11 cellular contexts compared by ENCODE assay signal in genomic region chr11:103257360-103257759, GRCh38.
DNase-seq lines count a peak whose midpoint lies in the region; ATAC-seq and TF ChIP-seq lines count a peak whose summit lies in the region.
"Had no signal": no experiment of that assay in that cellular context is flagged by ENCODE, and none has a peak within 500 bp of the region (broad histone marks: within the 10 kb centered on the region; RNA-seq: fewer than 3 reads in every experiment).

No MANE protein-coding gene starts in this region.

- DNase-seq in DND-41: no peak
- DNase-seq in LNCaP clone FGC (ENCODE audit: low read depth): peak; percentile 7
- DNase-seq in kidney epithelial cell (ENCODE audit: low read depth): no peak
- DNase-seq in CD1c-positive myeloid dendritic cell (ENCODE audit: extremely low spot score): no peak
- no peak for DNase-seq in DMS79 (lab: John Stamatoyannopoulos, UW)
- DNase-seq in activated CD4-positive, alpha-beta T cell treated with anti-CD3 and anti-CD28 coated beads for 48 hours: no peak
- DNase-seq: amygdala, islet precursor cell, T-helper 2 cell had no signal

- H3K27ac ChIP-seq in DND-41 (ENCODE audit: low read length): no peak overlapping the region

- ATAC-seq in DND-41 (ENCODE audit: insufficient read depth, low read depth) (no peak), GM19023 (IDR thresholded peaks at IDR 0.05; ENCODE audit: unreplicated experiment) (no peak)

- H3K9ac ChIP-seq in DND-41 (ENCODE audit: low read depth, low read length): no peak overlapping the region

- H3K4me2 ChIP-seq in DND-41 (ENCODE audit: insufficient read depth, low read length): no peak overlapping the region

- H3K4me1 ChIP-seq in DND-41 (ENCODE audit: insufficient read depth, low read length): no peaks in the 10 kb centered on the region

- H3K4me3 ChIP-seq in DND-41 (ENCODE audit: low read depth in 1 of 2, low read length in 2 of 2) (no peak overlapping the region), LNCaP clone FGC (ENCODE audit: low read depth, low read length) (no peak overlapping the region), WI38 (ENCODE audit: low read depth, low read length) (no peak overlapping the region), kidney epithelial cell (ENCODE audit: low read depth, low read length) (no peak overlapping the region)

- H3K79me2 ChIP-seq in DND-41 (ENCODE audit: insufficient read depth, low read length): no peaks in the 10 kb centered on the region

- H3K9me3 ChIP-seq in DND-41 (ENCODE audit: insufficient read depth, low read length, severe bottlenecking): no peaks in the 10 kb centered on the region

- H3K36me3 ChIP-seq in DND-41 (ENCODE audit: insufficient read depth, low read length) (no peaks in the 10 kb centered on the region), kidney epithelial cell (ENCODE audit: control insufficient read depth, insufficient read depth, low read length) (no peaks in the 10 kb centered on the region)

- H4K20me1 ChIP-seq in DND-41 (ENCODE audit: insufficient read depth, low read length): no peaks in the 10 kb centered on the region

- no peak overlapping the region for H2AFZ ChIP-seq in DND-41 (ENCODE audit: low read depth, low read length)

- TF ChIP-seq CTCF in DND-41 (IDR thresholded peaks at IDR 0.05; ENCODE audit: borderline replicate concordance, extremely low read depth, low read length, poor library complexity, severe bottlenecking) (peak; percentile 28), LNCaP clone FGC (IDR thresholded peaks at IDR 0.05; ENCODE audit: control insufficient read depth, extremely low read depth, insufficient read depth) (peak; percentile 66), WI38 (IDR thresholded peaks at IDR 0.05; ENCODE audit: low read depth, low read length) (peak; percentile 31), kidney epithelial cell (IDR thresholded peaks at IDR 0.05; ENCODE audit: insufficient read depth, low read length, poor library complexity, severe bottlenecking) (peak; percentile 39)

- H3K27me3 ChIP-seq in DND-41 (ENCODE audit: insufficient read depth, low read length, poor library complexity): no peaks in the 10 kb centered on the region
- no peaks in the 10 kb centered on the region for H3K27me3 ChIP-seq in kidney epithelial cell (ENCODE audit: control insufficient read depth, insufficient read depth, low read length)
